28 cellular contexts compared by ENCODE assay signal in genomic region chr10:97079157-97079435, GRCh38.
"Had no signal": no experiment of that assay in that cellular context is flagged by ENCODE, and none has a peak within 500 bp of the region (broad histone marks: within the 10 kb centered on the region; RNA-seq: fewer than 3 reads in every experiment).

No MANE protein-coding gene starts in this region.

- H3K4me3 ChIP-seq: adrenal gland, ascending aorta, body of pancreas, breast epithelium, cardiac muscle cell had no signal

- H3K27ac ChIP-seq: adrenal gland, ascending aorta, body of pancreas, brain microvascular endothelial cell, breast epithelium, cardiac muscle cell had no signal

- H3K9me3 ChIP-seq: adrenal gland, ascending aorta, body of pancreas, breast epithelium had no signal

- H3K27me3 ChIP-seq: adrenal gland, ascending aorta, body of pancreas, brain microvascular endothelial cell, breast epithelium had no signal

- DNase-seq: activated effector memory CD4-positive, alpha-beta T cell treated with anti-CD3 and anti-CD28 coated beads, Interleukin-2, amount 50 U/mL, for 16 hours; activated effector memory CD4-positive, alpha-beta T cell treated with Interleukin-2 at 50 U/mL for 16 hours; activated gamma-delta T cell; activated gamma-delta T cell treated with Interleukin-2 at 50 U/mL for 16 hours; activated naive CD4-positive, alpha-beta T cell; activated naive CD4-positive, alpha-beta T cell treated with anti-CD3 and anti-CD28 coated beads for 36 hours; activated naive CD4-positive, alpha-beta T cell treated with anti-CD3 and anti-CD28 coated beads, Interleukin-2, amount 10 ng/mL, durations not matched to agents 7 days and 5 days; activated naive CD4-positive, alpha-beta T cell treated with anti-CD3 and anti-CD28 coated beads, Interleukin-2, amount 50 U/mL, for 16 hours; activated naive CD4-positive, alpha-beta T cell treated with Interleukin-2 at 50 U/mL for 16 hours; activated naive CD8-positive, alpha-beta T cell treated with anti-CD3 and anti-CD28 coated beads for 36 hours; activated naive CD8-positive, alpha-beta T cell treated with anti-CD3 and anti-CD28 coated beads, Interleukin-2, amount 10 ng/mL, durations not matched to agents 7 days and 5 days; activated naive CD8-positive, alpha-beta T cell treated with anti-CD3 and anti-CD28 coated beads, Interleukin-2, amount 50 U/mL, for 24 hours; activated T-cell treated with anti-CD3 and anti-CD28 coated beads, Interleukin-2, amount 50 U/mL, for 4 hours; activated T-cell treated with anti-CD3 and anti-CD28 coated beads, Interleukin-2, amount 50 U/mL, for 48 hours; activated T-cell treated with anti-CD3 and anti-CD28 coated beads, Interleukin-2, amount 50 U/mL, for 72 hours; adrenal gland; amniotic stem cell; body of pancreas; brain microvascular endothelial cell; caudate nucleus; central memory CD4-positive, alpha-beta T cell; cerebellar nuclear complex had no signal

- H3K36me3 ChIP-seq: adrenal gland, ascending aorta, brain microvascular endothelial cell, breast epithelium, cardiac muscle cell had no signal

- FAIRE-seq: astrocyte, bronchial epithelial cell, colon had no signal
